ENCODE assay signal across 16 cellular contexts in genomic region chrX:148223361-148223760, GRCh38.
A peak's percentile ranks its signal among the peaks of the same experiment; 100 is the strongest.
DNase-seq lines count a peak whose midpoint lies in the region; ATAC-seq lines count a peak whose summit lies in the region.
"Had no signal": no experiment of that assay in that cellular context is flagged by ENCODE, and none has a peak within 500 bp of the region (broad histone marks: within the 10 kb centered on the region; RNA-seq: fewer than 3 reads in every experiment).

No MANE protein-coding gene starts in this region.

- intact Hi-C loops in left ventricle myocardium superior (cut with micrococcal nuclease), result no loop called here

- H3K9me3 Mint-ChIP-seq in stimulated activated naive CD8-positive, alpha-beta T cell treated with anti-CD3 and anti-CD28 coated beads, Interleukin-15, amount 100 ng/mL, for 72 hours, result peaks cover 0 to 7% of the 10 kb centered on the region in 2 donors
- H3K9me3 Mint-ChIP-seq: CD4-positive, alpha-beta memory T cell had no signal

- no peak overlapping the region for H3K4me3 Mint-ChIP-seq in stimulated activated naive CD8-positive, alpha-beta T cell treated with anti-CD3 and anti-CD28 coated beads, Interleukin-15, amount 100 ng/mL, for 72 hours
- H3K4me3 Mint-ChIP-seq: CD4-positive, alpha-beta memory T cell; HFFc6 had no signal

- no peaks in the 10 kb centered on the region for H3K27me3 Mint-ChIP-seq in stimulated activated naive CD8-positive, alpha-beta T cell treated with anti-CD3 and anti-CD28 coated beads, Interleukin-15, amount 100 ng/mL, for 72 hours
- H3K27me3 Mint-ChIP-seq: CD4-positive, alpha-beta memory T cell had no signal

- ATAC-seq in stimulated activated naive CD8-positive, alpha-beta T cell treated with anti-CD3 and anti-CD28 coated beads, Interleukin-15, Interleukin-2, amounts not matched to agents 100 U/mL and 50 U/mL, for 24 hours, result peak; percentile 46
- no peak for ATAC-seq in stimulated activated naive CD8-positive, alpha-beta T cell treated with anti-CD3 and anti-CD28 coated beads, Interleukin-15, amount 100 ng/mL, for 72 hours
- ATAC-seq in left ventricle myocardium superior (no peak), GM18498 (IDR thresholded peaks at IDR 0.05; ENCODE audit: unreplicated experiment) (no peak)

- DNase-seq in stimulated activated naive CD8-positive, alpha-beta T cell treated with anti-CD3 and anti-CD28 coated beads, Interleukin-15, Interleukin-2, amounts not matched to agents 100 U/mL and 50 U/mL, for 24 hours, result no peak
- DNase-seq in stimulated activated naive CD8-positive, alpha-beta T cell treated with anti-CD3 and anti-CD28 coated beads, Interleukin-15, amount 100 ng/mL, for 72 hours, result no peak
- peak; percentile 7 for DNase-seq in LHCN-M2 (ENCODE audit: low read depth)
- peak; percentile 20 for DNase-seq in dermis blood vessel endothelial cell
- DNase-seq in left ventricle myocardium superior, result no peak
- no peak for DNase-seq in D341Med (ENCODE audit: low spot score)
- DNase-seq: 8988T; C1 segment of cervical spinal cord; Calu3; CD4-positive, alpha-beta memory T cell; COR-L47; DMS153; DND-41; GOT3; HFFc6 had no signal

- H3K4me1 Mint-ChIP-seq in stimulated activated naive CD8-positive, alpha-beta T cell treated with anti-CD3 and anti-CD28 coated beads, Interleukin-15, amount 100 ng/mL, for 72 hours, result peaks cover 11% of the 10 kb centered on the region

- no peak overlapping the region for H3K27ac Mint-ChIP-seq in stimulated activated naive CD8-positive, alpha-beta T cell treated with anti-CD3 and anti-CD28 coated beads, Interleukin-15, amount 100 ng/mL, for 72 hours
- H3K27ac Mint-ChIP-seq: CD4-positive, alpha-beta memory T cell; HFFc6 had no signal

Comparison
In these comparisons a context has a peak if more than half of its experiments do, and no peak if none do; other contexts are left out.
1. DNase-seq: peak in LHCN-M2 (single experiment) and dermis blood vessel endothelial cell (single experiment); none in stimulated activated naive CD8-positive, alpha-beta T cell treated with anti-CD3 and anti-CD28 coated beads, Interleukin-15, Interleukin-2, amounts not matched to agents 100 U/mL and 50 U/mL, for 24 hours (single experiment), stimulated activated naive CD8-positive, alpha-beta T cell treated with anti-CD3 and anti-CD28 coated beads, Interleukin-15, amount 100 ng/mL, for 72 hours (0 of 2), left ventricle myocardium superior (single experiment) and D341Med (single experiment).